16 cellular contexts compared by ENCODE assay signal in the genomic region with DNA sequence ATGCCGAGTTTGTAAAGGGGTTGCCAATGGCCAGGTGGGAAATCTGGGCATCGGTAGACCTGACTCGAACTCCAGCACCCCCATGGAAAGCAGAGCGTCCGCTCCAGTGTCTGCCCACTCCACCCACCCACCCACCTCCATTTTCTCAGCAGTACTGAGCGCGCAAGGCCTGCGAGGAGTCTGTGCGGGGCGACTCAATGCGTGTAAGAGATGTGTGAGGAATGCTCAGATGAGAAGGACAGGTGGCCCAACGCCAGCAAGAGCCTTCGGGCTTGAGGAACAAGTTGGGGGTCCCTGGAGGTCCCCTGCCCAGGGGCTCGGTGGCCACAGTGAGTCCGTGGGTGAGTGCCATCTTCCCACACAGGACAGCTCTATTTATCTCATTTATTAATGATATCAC.
"Had no signal": no experiment of that assay in that cellular context is flagged by ENCODE, and none has a peak within 500 bp of the region (broad histone marks: within the 10 kb centered on the region; RNA-seq: fewer than 3 reads in every experiment).

No MANE protein-coding gene starts in this region.

- ATAC-seq: stimulated activated naive CD8-positive, alpha-beta T cell treated with anti-CD3 and anti-CD28 coated beads, Interleukin-15, Interleukin-2, amounts not matched to agents 100 U/mL and 50 U/mL, for 24 hours had no signal

- H3K27ac Mint-ChIP-seq: immature natural killer cell, nephron had no signal

- H3K4me3 Mint-ChIP-seq: immature natural killer cell, nephron had no signal

- H3K4me1 Mint-ChIP-seq: nephron had no signal

- H3K4me1 ChIP-seq: psoas muscle, tibial artery, uterus had no signal

- H3K36me3 ChIP-seq: uterus had no signal

- H3K4me2 ChIP-seq: smooth muscle cell had no signal

- DNase-seq: cortex of kidney; effector CD8-positive, alpha-beta T cell; immature natural killer cell; mesendoderm; naive B cell; stimulated activated CD4-positive, alpha-beta T cell treated with anti-CD3 and anti-CD28 coated beads, Interleukin-2, amount 100 ng/mL, for 48 hours; stimulated activated naive CD8-positive, alpha-beta T cell treated with anti-CD3 and anti-CD28 coated beads, Interleukin-15, Interleukin-2, amounts not matched to agents 100 U/mL and 50 U/mL, for 24 hours; tibial artery; upper lobe of left lung; uterus had no signal

- H3K9me3 ChIP-seq: psoas muscle, tibial artery, upper lobe of left lung, uterus had no signal

- H3K27ac ChIP-seq: psoas muscle, tibial artery, upper lobe of left lung, uterus had no signal

- H3K27me3 ChIP-seq: dorsolateral prefrontal cortex, tibial artery, upper lobe of left lung, uterus had no signal

- H3K4me3 ChIP-seq: dorsolateral prefrontal cortex, psoas muscle, smooth muscle cell, tibial artery, upper lobe of left lung, uterus had no signal

- FAIRE-seq: frontal cortex, keratinocyte had no signal
